ENCODE assay signal across 18 cellular contexts in the genomic region with DNA sequence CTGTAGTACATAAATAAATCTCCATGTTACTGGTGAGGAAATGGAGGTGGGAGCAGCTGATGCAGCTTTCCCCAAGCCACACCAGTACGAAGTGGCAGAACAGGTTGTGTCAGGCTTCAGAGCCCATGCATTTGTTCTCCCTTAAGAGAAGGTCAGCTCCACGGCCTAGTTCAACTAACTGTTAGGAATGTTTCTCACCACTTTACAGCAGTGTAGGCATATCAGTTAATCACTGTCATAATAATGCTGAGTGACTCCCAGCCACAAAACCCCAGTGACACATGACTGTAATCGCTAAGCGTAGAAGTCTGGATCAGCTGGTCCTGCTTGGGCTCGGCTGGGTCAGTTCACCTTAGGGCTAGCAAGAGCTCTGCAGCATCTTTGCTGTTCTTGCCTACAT.
DNase-seq lines count a peak whose midpoint lies in the region; ATAC-seq, FAIRE-seq and TF ChIP-seq lines count a peak whose summit lies in the region.
"Had no signal": no experiment of that assay in that cellular context is flagged by ENCODE, and none has a peak within 500 bp of the region (broad histone marks: within the 10 kb centered on the region; RNA-seq: fewer than 3 reads in every experiment).

No MANE protein-coding gene starts in this region.

- no peak for FAIRE-seq in pancreas (lab: Jason Lieb, UNC)
- FAIRE-seq: GM12878, TTC549 had no signal

- no peak for TF ChIP-seq POLR2A in esophagus squamous epithelium (IDR thresholded peaks at IDR 0.05)

- TF ChIP-seq CTCF in esophagus squamous epithelium (IDR thresholded peaks at IDR 0.05) = no peak
- no peak for TF ChIP-seq CTCF in pancreas (IDR thresholded peaks at IDR 0.05)

- H3K36me3 ChIP-seq in esophagus squamous epithelium (peaks cover 0 to 79% (median 0%) of the 10 kb centered on the region in 3 donors), pancreas (peaks cover 0 to 26% (median 0%) of the 10 kb centered on the region in 3 donors)

- peaks cover 0 to 28% (median 2%) of the 10 kb centered on the region in 3 donors for H3K4me1 ChIP-seq in esophagus squamous epithelium
- H3K4me1 ChIP-seq in pancreas = peaks cover 0 to 8% (median 0%) of the 10 kb centered on the region in 3 donors

- H3K4me3 ChIP-seq in esophagus squamous epithelium (no peak overlapping the region), pancreas (no peak overlapping the region)
- H3K4me3 ChIP-seq: GM12878 had no signal

- H3K27me3 ChIP-seq in esophagus squamous epithelium (no peaks in the 10 kb centered on the region), pancreas (no peaks in the 10 kb centered on the region)

- H3K9me3 ChIP-seq in esophagus squamous epithelium = no peaks in the 10 kb centered on the region
- H3K9me3 ChIP-seq in pancreas = no peaks in the 10 kb centered on the region
- H3K9me3 ChIP-seq: SK-N-SH had no signal

- intact Hi-C loops in esophagus squamous epithelium (cut with DNase I) (no loop called here), pancreas (cut with DNase I) (no loop called here), Right ventricle myocardium superior (cut with DNase I) (no loop called here)

- ATAC-seq in pancreas = peak; percentile 63 to 89 (median 70)
- no peak for ATAC-seq in Right ventricle myocardium superior (ENCODE audit: poor library complexity)
- no peak for ATAC-seq in GM18858 (IDR thresholded peaks at IDR 0.05; ENCODE audit: unreplicated experiment)
- ATAC-seq: GM12878 had no signal

- H3K27ac ChIP-seq in esophagus squamous epithelium (peak overlapping the region in 3 of 4 donors; percentile 11 to 27 (median 13)), pancreas (no peak overlapping the region)

- DNase-seq in Daoy (ENCODE audit: low read depth) (peak; percentile 21), NCI-H510A (lab: John Stamatoyannopoulos, UW) (peak; percentile 50), esophagus squamous epithelium (lab: John Stamatoyannopoulos, UW) (no peak), pancreas (peak in 2 of 6 donors; percentile 13 to 30), Right ventricle myocardium superior (no peak), T-helper 9 cell (no peak), NCI-H82 (lab: John Stamatoyannopoulos, UW) (no peak)
- DNase-seq: activated CD4-positive, alpha-beta T cell treated with anti-CD3 and anti-CD28 coated beads, Interleukin-2, amount 50 U/mL, for 4 hours; activated T-cell treated with anti-CD3 and anti-CD28 coated beads, Interleukin-2, amount 50 U/mL, for 48 hours; central memory CD4-positive, alpha-beta T cell; effector CD8-positive, alpha-beta T cell; H9; NCI-H1694; NCI-H446; SK-N-SH had no signal

- 61 to 65% methylated on average over 4 to 5 of the region's 5 CpGs for WGBS in esophagus squamous epithelium, 2 donors
- WGBS in pancreas, 2 donors = 49 to 51% methylated on average over 5 of the region's 5 CpGs

Comparison
In these comparisons a context has a peak if more than half of its experiments do, and no peak if none do; other contexts are left out.
1. DNase-seq: peak in Daoy (single experiment) and NCI-H510A (single experiment); none in esophagus squamous epithelium (single experiment), Right ventricle myocardium superior (single experiment), T-helper 9 cell (single experiment) and NCI-H82 (single experiment).
2. H3K27ac ChIP-seq: peak in esophagus squamous epithelium (3 of 4); none in pancreas (0 of 4).
3. ATAC-seq: peak in pancreas (4 of 4); none in Right ventricle myocardium superior (single experiment) and GM18858 (single experiment).